27 cellular contexts compared by ENCODE assay signal in the genomic region with DNA sequence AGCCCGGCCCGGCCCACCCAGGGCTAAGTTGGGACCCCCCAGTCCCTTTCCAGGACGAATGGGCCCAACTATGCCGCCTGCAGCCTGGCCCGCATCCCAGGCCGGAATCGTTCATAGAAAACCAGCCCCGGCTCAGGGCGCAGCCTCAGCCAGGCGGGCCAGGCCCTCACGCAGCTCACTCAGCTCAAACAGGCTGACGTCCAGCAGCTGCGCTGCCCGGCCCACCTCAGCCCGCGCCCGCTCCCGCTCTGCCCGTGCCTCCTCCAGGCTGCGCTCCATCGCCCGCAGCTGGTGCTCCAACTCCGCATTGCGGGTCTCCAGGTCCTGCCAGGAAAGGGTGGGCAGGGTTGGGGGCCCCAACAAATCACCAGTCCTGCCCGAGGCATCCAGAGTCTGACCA. TPM values are rescaled to one million over a fixed set of nuclear protein-coding genes. Genes with fewer than 3 reads are reported as not detected.
"Had no signal": no experiment of that assay in that cellular context is flagged by ENCODE, and none has a peak within 500 bp of the region (broad histone marks: within the 10 kb centered on the region; RNA-seq: fewer than 3 reads in every experiment).

No MANE protein-coding gene starts in this region.

- FAIRE-seq: endometrium, frontal cortex, kidney had no signal

- H3K27me3 ChIP-seq: colonic mucosa, hepatocyte, neutrophil, right atrium auricular region, sigmoid colon, testis, tibial artery had no signal

- H3K79me2 ChIP-seq: hepatocyte, parathyroid adenoma had no signal

- ATAC-seq: effector memory CD8-positive, alpha-beta T cell; left lobe of liver; naive thymus-derived CD8-positive, alpha-beta T cell; stimulated activated effector memory CD8-positive, alpha-beta T cell treated with anti-CD3 and anti-CD28 coated beads, Interleukin-12 subunit alpha, Interleukin-12 subunit beta, amount 100 ng/mL, for 72 hours; stimulated activated naive CD8-positive, alpha-beta T cell treated with anti-CD3 and anti-CD28 coated beads, Interleukin-15, Interleukin-2, amounts not matched to agents 100 U/mL and 50 U/mL, for 24 hours had no signal

- H3K9ac ChIP-seq: parathyroid adenoma had no signal

- H3K4me3 ChIP-seq: colonic mucosa, hepatocyte, lung, prostate gland, right atrium auricular region, sigmoid colon, testis, tibial artery had no signal

- H3K36me3 ChIP-seq: colonic mucosa had no signal

- H3K4me2 ChIP-seq: hepatocyte had no signal

- H3K4me1 ChIP-seq: colonic mucosa, parathyroid adenoma, prostate gland, testis had no signal

- H3K9me3 ChIP-seq: colonic mucosa, neutrophil, prostate gland, right atrium auricular region, sigmoid colon, testis, tibial artery had no signal

- H3K27ac ChIP-seq: colonic mucosa, hepatocyte, neutrophil, parathyroid adenoma, prostate gland, right atrium auricular region, sigmoid colon, testis, tibial artery had no signal

- H2AFZ ChIP-seq: hepatocyte, parathyroid adenoma had no signal

- DNase-seq: central memory CD4-positive, alpha-beta T cell; colonic mucosa; dermis blood vessel endothelial cell; effector memory CD8-positive, alpha-beta T cell; head of caudate nucleus; kidney; mesenchymal stem cell; naive thymus-derived CD8-positive, alpha-beta T cell; nephron progenitor cell; sigmoid colon; stimulated activated CD4-positive, alpha-beta T cell treated with anti-CD3 and anti-CD28 coated beads, Interleukin-2, amount 100 ng/mL, for 24 hours; stimulated activated CD4-positive, alpha-beta T cell treated with anti-CD3 and anti-CD28 coated beads, Interleukin-4, amount 100 ng/mL, for 24 hours; stimulated activated naive CD8-positive, alpha-beta T cell treated with anti-CD3 and anti-CD28 coated beads, Interleukin-15, Interleukin-2, amounts not matched to agents 100 U/mL and 50 U/mL, for 24 hours; substantia nigra; testis; tibial artery had no signal

RNA-seq across cellular contexts. Expression of a gene that starts 11.7 kb away (rescaled TPM):
- polyA plus RNA-seq: naive thymus-derived CD8-positive, alpha-beta T cell had no signal

RNA-seq across cellular contexts. Expression of a gene that starts 33.4 kb away (rescaled TPM):
- total RNA-seq: naive thymus-derived CD8-positive, alpha-beta T cell had no signal
- polyA plus RNA-seq: liver; naive thymus-derived CD8-positive, alpha-beta T cell had no signal
